ENCODE assay signal across 34 cellular contexts in the genomic region with DNA sequence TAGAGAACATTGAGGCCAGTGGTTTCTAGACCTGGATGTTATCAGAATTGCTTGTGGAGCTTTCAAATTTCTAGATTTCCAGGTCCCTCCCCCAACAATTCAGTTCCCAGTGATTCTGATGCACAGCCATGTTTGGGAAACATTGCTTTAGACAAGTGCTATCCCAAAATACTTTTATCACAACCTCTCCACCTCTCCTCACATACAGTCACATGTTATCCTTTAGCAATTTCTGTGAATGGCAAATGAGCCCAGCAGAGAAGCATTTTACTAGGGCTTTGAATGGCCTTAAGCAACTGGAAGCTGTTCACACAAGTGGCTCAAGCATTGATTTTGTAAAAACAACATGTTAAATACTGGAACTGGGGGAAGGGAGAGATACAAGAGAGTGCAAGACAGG. TPM values are rescaled to one million over a fixed set of nuclear protein-coding genes. Genes with fewer than 3 reads are reported as not detected.
"Had no signal": no experiment of that assay in that cellular context is flagged by ENCODE, and none has a peak within 500 bp of the region (broad histone marks: within the 10 kb centered on the region; RNA-seq: fewer than 3 reads in every experiment).

No MANE protein-coding gene starts in this region.

- H3K9me3 Mint-ChIP-seq: activated CD4-positive, alpha-beta memory T cell treated with anti-CD3 and anti-CD28 coated beads, Interleukin-2, amount 10 ng/mL, durations not matched to agents 7 days and 5 days; activated CD4-positive, alpha-beta T cell treated with anti-CD3 and anti-CD28 coated beads, Interleukin-2, amount 10 ng/mL, durations not matched to agents 7 days and 5 days; activated naive CD4-positive, alpha-beta T cell treated with anti-CD3 and anti-CD28 coated beads, Interleukin-2, amount 10 ng/mL, durations not matched to agents 7 days and 5 days; activated naive CD4-positive, alpha-beta T cell treated with anti-CD3 and anti-CD28 coated beads, Interleukin-2, amount 50 U/mL, for 72 hours; activated naive CD8-positive, alpha-beta T cell treated with anti-CD3 and anti-CD28 coated beads, Interleukin-2, amount 10 ng/mL, durations not matched to agents 7 days and 5 days; activated T-cell treated with anti-CD3 and anti-CD28 coated beads, Interleukin-2, amount 50 U/mL, for 24 hours; activated T-cell treated with anti-CD3 and anti-CD28 coated beads, Interleukin-2, amount 50 U/mL, for 72 hours; brain had no signal

- H3K36me3 ChIP-seq: ascending aorta, breast epithelium, cardiac muscle cell, colonic mucosa, esophagus squamous epithelium, gastroesophageal sphincter had no signal

- H3K27ac Mint-ChIP-seq: activated CD4-positive, alpha-beta memory T cell treated with anti-CD3 and anti-CD28 coated beads, Interleukin-2, amount 10 ng/mL, durations not matched to agents 7 days and 5 days; activated CD4-positive, alpha-beta T cell treated with anti-CD3 and anti-CD28 coated beads, Interleukin-2, amount 10 ng/mL, durations not matched to agents 7 days and 5 days; activated naive CD4-positive, alpha-beta T cell treated with anti-CD3 and anti-CD28 coated beads, Interleukin-2, amount 10 ng/mL, durations not matched to agents 7 days and 5 days; activated naive CD4-positive, alpha-beta T cell treated with anti-CD3 and anti-CD28 coated beads, Interleukin-2, amount 50 U/mL, for 72 hours; activated naive CD8-positive, alpha-beta T cell treated with anti-CD3 and anti-CD28 coated beads, Interleukin-2, amount 10 ng/mL, durations not matched to agents 7 days and 5 days; activated T-cell treated with anti-CD3 and anti-CD28 coated beads, Interleukin-2, amount 50 U/mL, for 24 hours; activated T-cell treated with anti-CD3 and anti-CD28 coated beads, Interleukin-2, amount 50 U/mL, for 72 hours; T-helper 17 cell had no signal

- ATAC-seq: activated naive CD4-positive, alpha-beta T cell treated with anti-CD3 and anti-CD28 coated beads, Interleukin-2, amount 50 U/mL, for 72 hours; activated T-cell treated with anti-CD3 and anti-CD28 coated beads, Interleukin-2, amount 50 U/mL, for 72 hours; gastroesophageal sphincter; T-helper 17 cell had no signal

- H3K36me3 Mint-ChIP-seq: activated naive CD4-positive, alpha-beta T cell treated with anti-CD3 and anti-CD28 coated beads, Interleukin-2, amount 10 ng/mL, durations not matched to agents 7 days and 5 days; activated naive CD4-positive, alpha-beta T cell treated with anti-CD3 and anti-CD28 coated beads, Interleukin-2, amount 50 U/mL, for 72 hours; activated naive CD8-positive, alpha-beta T cell treated with anti-CD3 and anti-CD28 coated beads, Interleukin-2, amount 10 ng/mL, durations not matched to agents 7 days and 5 days had no signal

- H3K27me3 ChIP-seq: ascending aorta, cardiac muscle cell, colonic mucosa, esophagus squamous epithelium, gastroesophageal sphincter had no signal

- H3K4me3 Mint-ChIP-seq: activated CD4-positive, alpha-beta memory T cell treated with anti-CD3 and anti-CD28 coated beads, Interleukin-2, amount 10 ng/mL, durations not matched to agents 7 days and 5 days; activated CD4-positive, alpha-beta T cell treated with anti-CD3 and anti-CD28 coated beads, Interleukin-2, amount 10 ng/mL, durations not matched to agents 7 days and 5 days; activated naive CD4-positive, alpha-beta T cell treated with anti-CD3 and anti-CD28 coated beads, Interleukin-2, amount 10 ng/mL, durations not matched to agents 7 days and 5 days; activated naive CD8-positive, alpha-beta T cell treated with anti-CD3 and anti-CD28 coated beads, Interleukin-2, amount 10 ng/mL, durations not matched to agents 7 days and 5 days; activated T-cell treated with anti-CD3 and anti-CD28 coated beads, Interleukin-2, amount 50 U/mL, for 24 hours; activated T-cell treated with anti-CD3 and anti-CD28 coated beads, Interleukin-2, amount 50 U/mL, for 72 hours; T-helper 17 cell had no signal

- H3K27ac ChIP-seq: ascending aorta, breast epithelium, cardiac muscle cell, colonic mucosa, epithelial cell of prostate, esophagus squamous epithelium, gastroesophageal sphincter had no signal

- H3K27me3 Mint-ChIP-seq: activated CD4-positive, alpha-beta memory T cell treated with anti-CD3 and anti-CD28 coated beads, Interleukin-2, amount 10 ng/mL, durations not matched to agents 7 days and 5 days; activated CD4-positive, alpha-beta T cell treated with anti-CD3 and anti-CD28 coated beads, Interleukin-2, amount 10 ng/mL, durations not matched to agents 7 days and 5 days; activated naive CD4-positive, alpha-beta T cell treated with anti-CD3 and anti-CD28 coated beads, Interleukin-2, amount 10 ng/mL, durations not matched to agents 7 days and 5 days; brain; T-helper 17 cell had no signal

- H3K4me1 Mint-ChIP-seq: activated CD4-positive, alpha-beta memory T cell treated with anti-CD3 and anti-CD28 coated beads, Interleukin-2, amount 10 ng/mL, durations not matched to agents 7 days and 5 days; activated CD4-positive, alpha-beta T cell treated with anti-CD3 and anti-CD28 coated beads, Interleukin-2, amount 10 ng/mL, durations not matched to agents 7 days and 5 days; activated naive CD4-positive, alpha-beta T cell treated with anti-CD3 and anti-CD28 coated beads, Interleukin-2, amount 10 ng/mL, durations not matched to agents 7 days and 5 days; activated naive CD8-positive, alpha-beta T cell treated with anti-CD3 and anti-CD28 coated beads, Interleukin-2, amount 10 ng/mL, durations not matched to agents 7 days and 5 days had no signal

- H3K4me3 ChIP-seq: ascending aorta, breast epithelium, cardiac muscle cell, colonic mucosa, esophagus squamous epithelium, gastroesophageal sphincter had no signal

- H3K4me1 ChIP-seq: ascending aorta, breast epithelium, colonic mucosa, esophagus squamous epithelium, gastroesophageal sphincter had no signal

- H3K9me3 ChIP-seq: ascending aorta, breast epithelium, colonic mucosa, esophagus squamous epithelium, gastroesophageal sphincter had no signal

- DNase-seq: activated CD4-positive, alpha-beta memory T cell treated with anti-CD3 and anti-CD28 coated beads, Interleukin-2, amount 10 ng/mL, durations not matched to agents 7 days and 5 days; activated CD4-positive, alpha-beta T cell treated with anti-CD3 and anti-CD28 coated beads for 1 hour; activated CD4-positive, alpha-beta T cell treated with anti-CD3 and anti-CD28 coated beads for 4 hours; activated CD4-positive, alpha-beta T cell treated with anti-CD3 and anti-CD28 coated beads, Interleukin-2, amount 10 ng/mL, durations not matched to agents 7 days and 5 days; activated CD4-positive, alpha-beta T cell treated with anti-CD3 and anti-CD28 coated beads, Interleukin-2, amount 50 U/mL, for 4 hours; activated CD8-positive, alpha-beta memory T cell treated with anti-CD3 and anti-CD28 coated beads, Interleukin-2, amount 50 U/mL, for 48 hours; activated gamma-delta T cell; activated naive CD4-positive, alpha-beta T cell; activated naive CD4-positive, alpha-beta T cell treated with anti-CD3 and anti-CD28 coated beads, Interleukin-2, amount 10 ng/mL, durations not matched to agents 7 days and 5 days; activated naive CD8-positive, alpha-beta T cell treated with anti-CD3 and anti-CD28 coated beads, Interleukin-2, amount 10 ng/mL, durations not matched to agents 7 days and 5 days; activated T-cell treated with anti-CD3 and anti-CD28 coated beads for 4 hours; activated T-cell treated with anti-CD3 and anti-CD28 coated beads, Interleukin-2, amount 50 U/mL, for 24 hours; activated T-cell treated with anti-CD3 and anti-CD28 coated beads, Interleukin-2, amount 50 U/mL, for 72 hours; central memory CD4-positive, alpha-beta T cell; cerebellar nuclear complex; colonic mucosa; effector CD8-positive, alpha-beta T cell; esophagus squamous epithelium; foreskin melanocyte; head of caudate nucleus; T-helper 1 cell; T-helper 17 cell had no signal

RNA-seq across cellular contexts. Expression of a gene that starts 29.7 kb away (rescaled TPM):
- total RNA-seq: activated CD4-positive, alpha-beta memory T cell treated with anti-CD3 and anti-CD28 coated beads, Interleukin-2, amount 10 ng/mL, durations not matched to agents 7 days and 5 days; activated CD4-positive, alpha-beta T cell treated with anti-CD3 and anti-CD28 coated beads, Interleukin-2, amount 10 ng/mL, durations not matched to agents 7 days and 5 days; activated naive CD4-positive, alpha-beta T cell treated with anti-CD3 and anti-CD28 coated beads, Interleukin-2, amount 50 U/mL, for 72 hours; activated naive CD8-positive, alpha-beta T cell treated with anti-CD3 and anti-CD28 coated beads, Interleukin-2, amount 10 ng/mL, durations not matched to agents 7 days and 5 days; activated T-cell treated with anti-CD3 and anti-CD28 coated beads, Interleukin-2, amount 50 U/mL, for 72 hours; ascending aorta; dermis microvascular lymphatic vessel endothelial cell; endothelial cell of umbilical vein; fibroblast of lung; fibroblast of villous mesenchyme; glomerular endothelial cell; T-helper 17 cell had no signal
- polyA plus RNA-seq: endothelial cell of umbilical vein, fibroblast of lung had no signal
